ENCODE assay signal across 35 cellular contexts in the genomic region with DNA sequence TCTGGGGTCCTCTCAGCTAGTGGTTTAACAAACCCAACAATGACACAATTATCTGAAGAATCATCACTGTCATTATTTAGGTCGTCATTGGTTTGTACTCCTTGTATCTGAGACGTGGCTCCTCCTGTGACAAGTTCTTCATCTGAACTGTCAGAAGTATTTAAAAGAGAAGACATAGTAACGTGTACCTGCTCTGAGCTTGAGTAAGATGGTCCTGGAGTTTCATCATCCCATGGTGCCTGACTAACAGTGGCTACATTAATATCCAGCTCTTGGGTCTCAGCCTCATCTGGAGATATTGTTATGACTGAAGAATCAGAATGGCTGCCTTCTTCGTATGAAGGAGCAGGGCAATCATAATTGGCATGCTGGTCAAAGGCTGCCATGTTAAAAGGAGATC.
"Had no signal": no experiment of that assay in that cellular context is flagged by ENCODE, and none has a peak within 500 bp of the region (broad histone marks: within the 10 kb centered on the region; RNA-seq: fewer than 3 reads in every experiment).

No MANE protein-coding gene starts in this region.

- H3K4me3 ChIP-seq: adrenal gland, body of pancreas, cardiac muscle cell, colonic mucosa, dorsolateral prefrontal cortex had no signal

- H3K4me1 ChIP-seq: colonic mucosa had no signal

- DNase-seq: activated CD4-positive, alpha-beta memory T cell treated with anti-CD3 and anti-CD28 coated beads for 36 hours; activated CD4-positive, alpha-beta T cell treated with anti-CD3 and anti-CD28 coated beads for 1 hour; activated CD4-positive, alpha-beta T cell treated with anti-CD3 and anti-CD28 coated beads for 48 hours; activated CD4-positive, alpha-beta T cell treated with anti-CD3 and anti-CD28 coated beads, Interleukin-2, amount 50 U/mL, for 1 hour; activated CD8-positive, alpha-beta memory T cell treated with anti-CD3 and anti-CD28 coated beads, Interleukin-2, amount 10 ng/mL, durations not matched to agents 7 days and 5 days; activated CD8-positive, alpha-beta memory T cell treated with anti-CD3 and anti-CD28 coated beads, Interleukin-2, amount 50 U/mL, for 4 hours; activated CD8-positive, alpha-beta T cell treated with anti-CD3 and anti-CD28 coated beads, Interleukin-2, amount 10 ng/mL, durations not matched to agents 7 days and 5 days; activated effector memory CD4-positive, alpha-beta T cell treated with anti-CD3 and anti-CD28 coated beads, Interleukin-2, amount 50 U/mL, for 16 hours; activated naive CD4-positive, alpha-beta T cell treated with anti-CD3 and anti-CD28 coated beads for 36 hours; activated naive CD8-positive, alpha-beta T cell treated with anti-CD3 and anti-CD28 coated beads for 36 hours; activated naive CD8-positive, alpha-beta T cell treated with anti-CD3 and anti-CD28 coated beads, Interleukin-2, amount 50 U/mL, for 24 hours; activated T-cell treated with anti-CD3 and anti-CD28 coated beads for 4 hours; activated T-cell treated with anti-CD3 and anti-CD28 coated beads, Interleukin-2, amount 50 U/mL, for 24 hours; adrenal gland; amygdala; aorta; body of pancreas; central memory CD4-positive, alpha-beta T cell; cerebellar nuclear complex; colonic mucosa; dorsolateral prefrontal cortex; effector memory CD4-positive, alpha-beta T cell; endodermal cell; foreskin fibroblast; head of caudate nucleus; T-helper 1 cell; T-helper 17 cell; T1000 had no signal

- H3K9me3 Mint-ChIP-seq: activated CD4-positive, alpha-beta memory T cell treated with anti-CD3 and anti-CD28 coated beads for 36 hours; activated naive CD4-positive, alpha-beta T cell treated with anti-CD3 and anti-CD28 coated beads for 36 hours; activated naive CD4-positive, alpha-beta T cell treated with anti-CD3 and anti-CD28 coated beads, Interleukin-2, amount 50 U/mL, for 24 hours; activated naive CD8-positive, alpha-beta T cell treated with anti-CD3 and anti-CD28 coated beads for 36 hours; activated naive CD8-positive, alpha-beta T cell treated with anti-CD3 and anti-CD28 coated beads, Interleukin-2, amount 50 U/mL, for 24 hours; activated T-cell treated with anti-CD3 and anti-CD28 coated beads, Interleukin-2, amount 50 U/mL, for 24 hours; activated T-helper 1 cell treated with anti-CD3 and anti-CD28 coated beads, Interleukin-12 subunit alpha, Interleukin-12 subunit beta, Interleukin-2, Interleukin-4 antibody, amounts not matched to agents 30 ng/mL and 10 ng/mL and 1 ng/mL, durations not matched to agents 14 hours and 24 hours and 36 hours; activated T-helper 2 cell treated with anti-CD3 and anti-CD28 coated beads, Interferon-gamma antibody, Interleukin-2, Interleukin-4, amounts not matched to agents 10 μg/mL and 5 μg/mL and 100 μg/mL, durations not matched to agents 14 hours and 24 hours and 36 hours; endodermal cell; T-helper 2 cell treated with Interferon-gamma antibody and Interleukin-4, amounts not matched to agents 5 μg/mL and 100 μg/mL, for 36 hours had no signal

- H3K27ac ChIP-seq: adrenal gland, body of pancreas, cardiac muscle cell, colonic mucosa had no signal

- H3K4me3 Mint-ChIP-seq: activated CD4-positive, alpha-beta memory T cell treated with anti-CD3 and anti-CD28 coated beads for 36 hours; activated CD8-positive, alpha-beta memory T cell treated with anti-CD3 and anti-CD28 coated beads, Interleukin-2, amount 10 ng/mL, durations not matched to agents 7 days and 5 days; activated CD8-positive, alpha-beta T cell treated with anti-CD3 and anti-CD28 coated beads, Interleukin-2, amount 10 ng/mL, durations not matched to agents 7 days and 5 days; activated naive CD4-positive, alpha-beta T cell treated with anti-CD3 and anti-CD28 coated beads for 36 hours; activated naive CD4-positive, alpha-beta T cell treated with anti-CD3 and anti-CD28 coated beads, Interleukin-2, amount 50 U/mL, for 24 hours; activated naive CD8-positive, alpha-beta T cell treated with anti-CD3 and anti-CD28 coated beads for 36 hours; activated naive CD8-positive, alpha-beta T cell treated with anti-CD3 and anti-CD28 coated beads, Interleukin-2, amount 50 U/mL, for 24 hours; activated T-cell treated with anti-CD3 and anti-CD28 coated beads, Interleukin-2, amount 50 U/mL, for 24 hours; activated T-helper 1 cell treated with anti-CD3 and anti-CD28 coated beads, Interleukin-12 subunit alpha, Interleukin-12 subunit beta, Interleukin-2, Interleukin-4 antibody, amounts not matched to agents 30 ng/mL and 10 ng/mL and 1 ng/mL, durations not matched to agents 14 hours and 24 hours and 36 hours; endodermal cell; T-helper 17 cell; T-helper 2 cell treated with Interferon-gamma antibody and Interleukin-4, amounts not matched to agents 5 μg/mL and 100 μg/mL, for 36 hours had no signal

- H3K27me3 Mint-ChIP-seq: activated CD4-positive, alpha-beta memory T cell treated with anti-CD3 and anti-CD28 coated beads for 36 hours; activated CD8-positive, alpha-beta memory T cell treated with anti-CD3 and anti-CD28 coated beads, Interleukin-2, amount 10 ng/mL, durations not matched to agents 7 days and 5 days; activated naive CD4-positive, alpha-beta T cell treated with anti-CD3 and anti-CD28 coated beads, Interleukin-2, amount 50 U/mL, for 24 hours; activated naive CD8-positive, alpha-beta T cell treated with anti-CD3 and anti-CD28 coated beads for 36 hours; activated naive CD8-positive, alpha-beta T cell treated with anti-CD3 and anti-CD28 coated beads, Interleukin-2, amount 50 U/mL, for 24 hours; activated T-cell treated with anti-CD3 and anti-CD28 coated beads, Interleukin-2, amount 50 U/mL, for 24 hours; T-helper 17 cell had no signal

- FAIRE-seq: frontal cortex had no signal

- H3K9me3 ChIP-seq: adrenal gland, body of pancreas, colonic mucosa had no signal

- H3K4me1 Mint-ChIP-seq: endodermal cell had no signal

- H3K27ac Mint-ChIP-seq: activated CD4-positive, alpha-beta memory T cell treated with anti-CD3 and anti-CD28 coated beads for 36 hours; activated CD8-positive, alpha-beta memory T cell treated with anti-CD3 and anti-CD28 coated beads, Interleukin-2, amount 10 ng/mL, durations not matched to agents 7 days and 5 days; activated CD8-positive, alpha-beta T cell treated with anti-CD3 and anti-CD28 coated beads, Interleukin-2, amount 10 ng/mL, durations not matched to agents 7 days and 5 days; activated naive CD4-positive, alpha-beta T cell treated with anti-CD3 and anti-CD28 coated beads for 36 hours; activated naive CD4-positive, alpha-beta T cell treated with anti-CD3 and anti-CD28 coated beads, Interleukin-2, amount 50 U/mL, for 24 hours; activated naive CD8-positive, alpha-beta T cell treated with anti-CD3 and anti-CD28 coated beads for 36 hours; activated naive CD8-positive, alpha-beta T cell treated with anti-CD3 and anti-CD28 coated beads, Interleukin-2, amount 50 U/mL, for 24 hours; activated T-cell treated with anti-CD3 and anti-CD28 coated beads, Interleukin-2, amount 50 U/mL, for 24 hours; activated T-helper 1 cell treated with anti-CD3 and anti-CD28 coated beads, Interleukin-12 subunit alpha, Interleukin-12 subunit beta, Interleukin-2, Interleukin-4 antibody, amounts not matched to agents 30 ng/mL and 10 ng/mL and 1 ng/mL, durations not matched to agents 14 hours and 24 hours and 36 hours; endodermal cell; T-helper 17 cell; T-helper 2 cell treated with Interferon-gamma antibody and Interleukin-4, amounts not matched to agents 5 μg/mL and 100 μg/mL, for 36 hours had no signal

- ATAC-seq: activated CD8-positive, alpha-beta memory T cell treated with anti-CD3 and anti-CD28 coated beads, Interleukin-2, amount 10 ng/mL, durations not matched to agents 7 days and 5 days; activated CD8-positive, alpha-beta T cell treated with anti-CD3 and anti-CD28 coated beads, Interleukin-2, amount 10 ng/mL, durations not matched to agents 7 days and 5 days; activated naive CD8-positive, alpha-beta T cell treated with anti-CD3 and anti-CD28 coated beads, Interleukin-2, amount 50 U/mL, for 24 hours; body of pancreas; esophagus mucosa; T-helper 17 cell had no signal
